In the genomic region with DNA sequence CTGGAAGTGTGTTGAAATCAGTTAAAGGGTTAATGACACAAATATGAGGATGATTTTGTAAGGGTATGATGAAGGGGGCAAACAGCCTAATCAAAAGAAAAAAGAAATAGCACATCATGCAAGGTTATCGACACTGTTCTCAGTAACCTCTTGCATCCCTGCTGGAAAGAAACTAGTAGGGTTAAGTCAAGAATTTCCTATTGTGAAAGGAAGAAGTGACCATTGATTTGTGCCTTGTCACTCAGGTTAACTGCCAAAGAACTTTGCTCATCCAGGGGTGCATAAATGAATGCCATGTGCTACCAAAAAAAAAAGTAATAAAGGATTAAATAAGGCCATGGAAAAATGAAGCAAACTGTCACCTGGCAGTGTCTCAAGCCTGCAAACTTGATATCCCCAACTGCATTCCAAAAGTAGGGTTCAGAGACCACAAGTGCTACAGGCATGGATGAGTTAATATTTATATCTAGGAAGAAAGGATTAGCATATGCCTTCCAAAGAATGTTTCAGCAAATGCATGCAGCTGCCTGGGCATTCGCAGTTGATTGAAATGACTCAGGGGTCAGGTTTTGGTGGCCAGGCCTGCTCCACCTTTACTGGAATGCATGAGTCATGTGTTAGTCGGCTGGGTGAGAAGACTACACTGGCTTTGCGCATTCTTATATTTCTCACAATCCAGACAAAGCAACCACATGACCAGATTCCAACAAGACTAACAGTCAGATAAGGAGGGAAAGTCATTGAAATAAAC, we compare ENCODE assay signal across 8 cellular contexts.
DNase-seq lines count a peak whose midpoint lies in the region; ATAC-seq and TF ChIP-seq lines count a peak whose summit lies in the region.

No MANE protein-coding gene starts in this region.

- H3K4me2 ChIP-seq in osteoblast (ENCODE audit: insufficient read depth, low read length) = peak overlapping the region; percentile 22

- H3K27ac ChIP-seq in osteoblast (ENCODE audit: low read depth, low read length) (peak overlapping the region; percentile 89), vagina (no peak overlapping the region)

- no peak overlapping the region for H2AFZ ChIP-seq in osteoblast (ENCODE audit: low read length)

- H3K79me2 ChIP-seq in osteoblast (ENCODE audit: insufficient read depth, low read length) = no peaks in the 10 kb centered on the region

- H3K27me3 ChIP-seq in osteoblast (ENCODE audit: insufficient read depth, low read length) (no peaks in the 10 kb centered on the region), vagina (no peaks in the 10 kb centered on the region)

- H4K20me1 ChIP-seq in osteoblast (ENCODE audit: insufficient read depth, low read length) = no peaks in the 10 kb centered on the region

- H3K36me3 ChIP-seq in osteoblast (ENCODE audit: insufficient read depth, low read length) (no peaks in the 10 kb centered on the region), vagina (no peaks in the 10 kb centered on the region)

- TF ChIP-seq POLR2A in vagina (IDR thresholded peaks at IDR 0.05) = no peak

- TF ChIP-seq CTCF in osteoblast (IDR thresholded peaks at IDR 0.05; ENCODE audit: extremely low read depth, low read depth, low read length) (no peak), vagina (IDR thresholded peaks at IDR 0.05) (no peak), GM10266 (IDR thresholded peaks at IDR 0.05; ENCODE audit: control insufficient read depth, insufficient read depth, low read depth, missing control alignments) (no peak)

- ATAC-seq in esophagus mucosa (peak; percentile 99), GM21786 (IDR thresholded peaks at IDR 0.05; ENCODE audit: unreplicated experiment) (no peak), GM21737 (IDR thresholded peaks at IDR 0.05; ENCODE audit: unreplicated experiment) (no peak)

- in situ Hi-C loops in Caki2 (cut with HindIII; ENCODE audit: low pct_unique_long_range_greater_than_20kb, low sequenced_read_pairs) = no loop called here

- no peak overlapping the region for H3K4me3 ChIP-seq in osteoblast (ENCODE audit: insufficient read depth, low read length)
- no peak overlapping the region for H3K4me3 ChIP-seq in vagina

- H3K9me3 ChIP-seq in osteoblast (ENCODE audit: low read depth, low read length) (no peaks in the 10 kb centered on the region), vagina (no peaks in the 10 kb centered on the region)

- intact Hi-C loops in vagina (cut with DNase I) = no loop called here

- peak; percentile 96 for DNase-seq in Caki2 (ENCODE audit: low read depth)
- peak; percentile 97 for DNase-seq in NCI-H460 (ENCODE audit: extremely low read depth, low read depth)
- peak; percentile 74 for DNase-seq in osteoblast (ENCODE audit: insufficient read length, low spot score, missing footprints)
- DNase-seq in vagina (ENCODE audit: extremely low spot score in 2 of 2) = no peak
- DNase-seq in GM10266 (ENCODE audit: extremely low spot score) = no peak

- H3K4me1 ChIP-seq in osteoblast (ENCODE audit: insufficient read depth, low read length) (peaks cover 26% of the 10 kb centered on the region), vagina (no peaks in the 10 kb centered on the region)

Comparison
In these comparisons a context has a peak if more than half of its experiments do, and no peak if none do; other contexts are left out.
1. DNase-seq: peak in Caki2 (single experiment), NCI-H460 (single experiment) and osteoblast (single experiment); none in vagina (0 of 2) and GM10266 (single experiment).